Comparison of ENCODE assay signal across 13 cellular contexts in genomic region chr2:190862591-190862991, GRCh38. TPM values are rescaled to one million over a fixed set of nuclear protein-coding genes. Genes with fewer than 3 reads are reported as not detected.
DNase-seq lines count a peak whose midpoint lies in the region; ATAC-seq and TF ChIP-seq lines count a peak whose summit lies in the region.
"Had no signal": no experiment of that assay in that cellular context is flagged by ENCODE, and none has a peak within 500 bp of the region (broad histone marks: within the 10 kb centered on the region; RNA-seq: fewer than 3 reads in every experiment).

No MANE protein-coding gene starts in this region.

- no peaks in the 10 kb centered on the region for H3K36me3 ChIP-seq in thoracic aorta
- H3K36me3 ChIP-seq: SJCRH30 had no signal

- intact Hi-C loops in posterior cingulate gyrus (cut with DNase I) = no loop called here

- peak; percentile 81 to 86 for ATAC-seq in activated T-cell treated with anti-CD3 and anti-CD28 coated beads, Interleukin-2, amount 50 U/mL, for 72 hours (replicated peaks in 1 of 2)
- ATAC-seq in thoracic aorta (ENCODE audit: insufficient number of reproducible peaks, low FRiP score, low read depth) (no peak), GM21619 (IDR thresholded peaks at IDR 0.05; ENCODE audit: unreplicated experiment) (no peak)

- TF ChIP-seq CTCF in epithelial cell of esophagus (IDR thresholded peaks at IDR 0.05; ENCODE audit: insufficient read depth, low read depth, low read length, missing control alignments) (no peak), thoracic aorta (IDR thresholded peaks at IDR 0.05) (no peak)

- H3K9me3 Mint-ChIP-seq in activated T-cell treated with anti-CD3 and anti-CD28 coated beads, Interleukin-2, amount 50 U/mL, for 72 hours = peaks cover 11 to 13% of the 10 kb centered on the region in 2 donors

- H3K4me1 ChIP-seq in thoracic aorta (ENCODE audit: control insufficient read depth in 1 of 2, low read depth in 2 of 2) = peaks cover 48 to 97% of the 10 kb centered on the region in 2 donors

- peak overlapping the region; percentile 71 to 80 for H3K27ac ChIP-seq in thoracic aorta
- H3K27ac ChIP-seq: SJCRH30 had no signal

- peaks cover 15 to 29% of the 10 kb centered on the region in 2 donors for H3K36me3 Mint-ChIP-seq in activated T-cell treated with anti-CD3 and anti-CD28 coated beads, Interleukin-2, amount 50 U/mL, for 72 hours (ENCODE audit: insufficient read depth in 2 of 2)

- peaks cover 6% of the 10 kb centered on the region for H3K27me3 Mint-ChIP-seq in activated T-cell treated with anti-CD3 and anti-CD28 coated beads, Interleukin-2, amount 50 U/mL, for 72 hours (ENCODE audit: low read depth)

- no peak overlapping the region for H3K4me3 Mint-ChIP-seq in activated T-cell treated with anti-CD3 and anti-CD28 coated beads, Interleukin-2, amount 50 U/mL, for 72 hours
- H3K4me3 Mint-ChIP-seq: activated T-helper 1 cell treated with anti-CD3 and anti-CD28 coated beads, Interleukin-12 subunit alpha, Interleukin-12 subunit beta, Interleukin-2, Interleukin-4 antibody, amounts not matched to agents 30 ng/mL and 10 ng/mL and 1 ng/mL, durations not matched to agents 14 hours and 24 hours and 36 hours had no signal

- DNase-seq in activated T-cell treated with anti-CD3 and anti-CD28 coated beads, Interleukin-2, amount 50 U/mL, for 72 hours = no peak
- DNase-seq in activated T-cell treated with anti-CD3 and anti-CD28 coated beads for 4 hours (no peak), NCI-H82 (lab: John Stamatoyannopoulos, UW) (peak; percentile 75), epithelial cell of esophagus (ENCODE audit: low read depth) (peak; percentile 73), thoracic aorta (ENCODE audit: low spot score) (no peak), posterior cingulate gyrus (no peak), NCI-H345 (lab: John Stamatoyannopoulos, UW) (no peak)
- DNase-seq: AML-193, caudate nucleus, occipital lobe, SJCRH30 had no signal

- H3K27ac Mint-ChIP-seq in activated T-cell treated with anti-CD3 and anti-CD28 coated beads, Interleukin-2, amount 50 U/mL, for 72 hours = no peak overlapping the region
- H3K27ac Mint-ChIP-seq: activated T-helper 1 cell treated with anti-CD3 and anti-CD28 coated beads, Interleukin-12 subunit alpha, Interleukin-12 subunit beta, Interleukin-2, Interleukin-4 antibody, amounts not matched to agents 30 ng/mL and 10 ng/mL and 1 ng/mL, durations not matched to agents 14 hours and 24 hours and 36 hours had no signal

- H3K27me3 ChIP-seq in thoracic aorta (replicated peaks; ENCODE audit: insufficient read depth) = no peaks in the 10 kb centered on the region
- H3K27me3 ChIP-seq: SJCRH30 had no signal

- no peak overlapping the region for H3K4me3 ChIP-seq in epithelial cell of esophagus (ENCODE audit: low read length)
- no peak overlapping the region for H3K4me3 ChIP-seq in thoracic aorta
- H3K4me3 ChIP-seq: SJCRH30 had no signal

- H3K4me1 Mint-ChIP-seq in activated T-cell treated with anti-CD3 and anti-CD28 coated beads, Interleukin-2, amount 50 U/mL, for 72 hours (ENCODE audit: low read depth) = peaks cover 29% of the 10 kb centered on the region

- no peaks in the 10 kb centered on the region for H3K9me3 ChIP-seq in thoracic aorta

RNA-seq across cellular contexts. Expression of gene GLS, which starts 18.0 kb away (rescaled TPM):
- total RNA-seq in activated T-cell treated with anti-CD3 and anti-CD28 coated beads, Interleukin-2, amount 50 U/mL, for 72 hours = 100 to 1,000 TPM; 269 to 288 TPM
- total RNA-seq in thoracic aorta = 100 to 1,000 TPM; 415 to 476 TPM

Comparison
In these comparisons a context has a peak if more than half of its experiments do, and no peak if none do; other contexts are left out.
1. ATAC-seq: peak in activated T-cell treated with anti-CD3 and anti-CD28 coated beads, Interleukin-2, amount 50 U/mL, for 72 hours (2 of 2); none in thoracic aorta (single experiment) and GM21619 (single experiment).
2. DNase-seq: peak in NCI-H82 (single experiment) and epithelial cell of esophagus (single experiment); none in activated T-cell treated with anti-CD3 and anti-CD28 coated beads, Interleukin-2, amount 50 U/mL, for 72 hours (0 of 2), activated T-cell treated with anti-CD3 and anti-CD28 coated beads for 4 hours (single experiment), thoracic aorta (single experiment), posterior cingulate gyrus (0 of 10) and NCI-H345 (single experiment).